8 cellular contexts compared by ENCODE assay signal in the genomic region with DNA sequence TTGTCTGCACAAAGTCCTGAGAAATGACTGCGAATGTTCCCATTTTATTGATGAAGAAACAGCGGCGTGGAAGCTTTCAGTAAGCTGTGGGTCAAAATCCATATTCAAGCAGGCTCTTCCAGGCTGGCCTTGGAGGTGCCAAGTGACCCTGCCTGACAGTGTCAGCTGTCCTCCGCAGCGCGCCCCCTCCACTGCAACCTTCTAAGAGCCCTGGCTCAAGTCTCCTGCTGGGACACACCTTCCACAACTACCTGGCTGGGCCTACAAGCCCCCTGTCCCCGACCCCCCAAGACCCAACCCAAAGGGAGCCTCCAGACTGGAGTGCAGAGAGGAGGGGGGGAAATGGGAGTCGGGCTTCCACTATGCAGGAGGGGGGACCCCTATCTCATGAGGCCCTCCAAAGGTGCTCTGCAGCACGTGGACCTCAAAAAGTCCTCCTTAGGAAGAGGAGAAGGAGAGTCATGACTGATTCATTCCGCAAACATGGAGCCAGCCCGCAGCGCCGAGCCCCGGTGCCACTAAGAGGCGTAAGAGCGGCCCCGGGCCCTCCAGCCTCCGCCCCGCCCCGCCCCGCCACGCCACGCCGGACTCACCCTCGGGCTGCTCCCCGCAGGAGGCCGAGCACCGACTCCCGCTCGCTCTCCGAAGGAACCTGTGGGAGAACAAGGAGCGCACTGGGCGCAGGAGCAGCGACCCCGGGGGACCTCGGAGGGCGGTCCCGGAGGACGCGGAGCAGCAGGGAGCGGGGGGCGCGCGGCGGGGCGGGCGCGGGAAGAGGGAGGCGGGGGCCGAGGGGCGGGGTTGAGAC. TPM values are rescaled to one million over a fixed set of nuclear protein-coding genes. Genes with fewer than 3 reads are reported as not detected.
DNase-seq lines count a peak whose midpoint lies in the region; ATAC-seq and TF ChIP-seq lines count a peak whose summit lies in the region.

No MANE protein-coding gene starts in this region.

- intact Hi-C loops in body of pancreas (cut with DNase I), result no loop called here

- DNase-seq in NCI-H82 (lab: John Stamatoyannopoulos, UW) (peak; percentile 78), NCI-H82 treated with DMSO at 0.1 percent for 48 hours (lab: John Stamatoyannopoulos, UW; ENCODE audit: unreplicated experiment) (no peak), NT2/D1 (ENCODE audit: low read depth, low spot score) (no peak), body of pancreas (peak; percentile 47 to 63 (median 56)), iPS-NIHi11 (ENCODE audit: low spot score) (peak; percentile 80), NCI-H187 (lab: John Stamatoyannopoulos, UW) (no peak)

- WGBS in body of pancreas, 2 donors, result 10 to 52% methylated on average over 6 to 36 of the region's 51 CpGs

- TF ChIP-seq CTCF in body of pancreas (IDR thresholded peaks at IDR 0.05), result no peak

- no peak for TF ChIP-seq POLR2A in body of pancreas (IDR thresholded peaks at IDR 0.05)

- H3K4me3 ChIP-seq in NT2/D1 (ENCODE audit: insufficient read length, low read depth) (peak overlapping the region; percentile 70), body of pancreas (peak overlapping the region; percentile 48 to 52), skin epidermis (peak overlapping the region; percentile 66 to 81 (median 75))

- peak overlapping the region; percentile 81 for H3K9ac ChIP-seq in NT2/D1 (ENCODE audit: insufficient read length, low read depth)

- H3K27ac ChIP-seq in body of pancreas (peak overlapping the region; percentile 59 to 79 (median 68)), skin epidermis (peak overlapping the region in 20 of 21 experiments; percentile 6 to 84 (median 70))

- H3K9me3 ChIP-seq in NT2/D1 (ENCODE audit: insufficient read depth, low read length) (peaks cover 11% of the 10 kb centered on the region), body of pancreas (no peaks in the 10 kb centered on the region)

- ATAC-seq in body of pancreas (peak; percentile 57), HG03520 (IDR thresholded peaks at IDR 0.05; ENCODE audit: unreplicated experiment) (no peak)

- H3K4me1 ChIP-seq in NT2/D1 (ENCODE audit: insufficient read depth, insufficient read length) (peaks cover 11% of the 10 kb centered on the region), body of pancreas (peaks cover 26% of the 10 kb centered on the region)

- peaks cover 16% of the 10 kb centered on the region for H3K27me3 ChIP-seq in NT2/D1 (ENCODE audit: insufficient read depth, insufficient read length)
- H3K27me3 ChIP-seq in body of pancreas, result no peaks in the 10 kb centered on the region

- H3K36me3 ChIP-seq in NT2/D1 (ENCODE audit: insufficient read depth, insufficient read length, low read length) (peaks cover 45% of the 10 kb centered on the region), body of pancreas (replicated peaks in 1 of 2; ENCODE audit: insufficient read depth in 1 of 2, low read depth in 2 of 2) (no peaks in the 10 kb centered on the region)

RNA-seq across cellular contexts. Expression of a gene that starts 0.6 kb away (rescaled TPM):
- total RNA-seq in body of pancreas, result 10 to 100 TPM; 20.2 to 22.4 TPM

RNA-seq across cellular contexts. Expression of a gene that starts 14.6 kb away (rescaled TPM):
- 10 to 100 TPM in 1 of 2 donors, 1 to 10 TPM in 1; 1.8 to 15.5 TPM for total RNA-seq in body of pancreas

RNA-seq across cellular contexts. Expression of a gene that starts 52.1 kb away (rescaled TPM):
- total RNA-seq in body of pancreas, result not detected

RNA-seq across cellular contexts. Expression of a gene that starts 53.6 kb away (rescaled TPM):
- 10 to 100 TPM; 32.2 to 54.1 TPM for total RNA-seq in body of pancreas

Comparison
In these comparisons a context has a peak if more than half of its experiments do, and no peak if none do; other contexts are left out.
1. DNase-seq: peak in NCI-H82 (single experiment), body of pancreas (4 of 4) and iPS-NIHi11 (single experiment); none in NCI-H82 treated with DMSO at 0.1 percent for 48 hours (single experiment), NT2/D1 (single experiment) and NCI-H187 (0 of 2).
2. Peak in every context shown above with its lines, with median percentiles within 50 percentile points of each other: H3K4me3 ChIP-seq.